Comparison of ENCODE assay signal across 20 cellular contexts in the genomic region with DNA sequence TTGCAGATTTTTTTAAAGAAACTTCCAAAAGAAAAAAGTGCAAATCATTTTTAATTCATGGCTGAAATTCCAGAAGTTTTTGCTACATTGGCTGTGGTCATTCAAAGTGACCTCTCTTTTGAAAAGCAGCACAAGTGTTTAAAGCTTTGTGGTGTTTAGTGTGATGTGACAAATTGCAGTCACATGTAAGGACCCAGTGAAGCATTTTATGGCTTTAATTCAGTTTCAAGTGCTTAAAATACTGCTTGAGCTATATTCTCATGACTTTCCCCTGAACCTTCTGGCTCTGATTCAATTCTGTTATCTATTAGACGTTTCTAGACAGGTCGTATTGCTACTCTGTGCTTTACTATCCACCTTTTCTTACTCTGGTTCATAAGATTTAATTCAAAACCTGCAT.
"Had no signal": no experiment of that assay in that cellular context is flagged by ENCODE, and none has a peak within 500 bp of the region (broad histone marks: within the 10 kb centered on the region; RNA-seq: fewer than 3 reads in every experiment).

No MANE protein-coding gene starts in this region.

- H3K4me1 Mint-ChIP-seq: natural killer cell had no signal

- H3K27ac Mint-ChIP-seq: natural killer cell; T-helper 2 cell treated with Interferon-gamma antibody and Interleukin-4, amounts not matched to agents 5 μg/mL and 100 μg/mL, for 36 hours had no signal

- ATAC-seq: esophagus mucosa, left lung, natural killer cell, right cardiac atrium had no signal

- H3K4me3 ChIP-seq: ascending aorta, left lung, tibial nerve, vagina had no signal

- DNase-seq: activated CD4-positive, alpha-beta T cell treated with anti-CD3 and anti-CD28 coated beads, Interleukin-2, amount 50 U/mL, for 4 hours; activated CD4-positive, CD25-positive, alpha-beta regulatory T cell treated with anti-CD3 and anti-CD28 coated beads, Interleukin-2, amount 50 U/mL, for 72 hours; activated naive CD4-positive, alpha-beta T cell; activated T-cell treated with anti-CD3 and anti-CD28 coated beads for 4 hours; islet precursor cell; natural killer cell; nucleus accumbens; posterior cingulate gyrus; small intestine; stimulated activated CD4-positive, alpha-beta T cell treated with anti-CD3 and anti-CD28 coated beads, Interleukin-4, amount 100 ng/mL, for 4 hours; stimulated activated CD8-positive, alpha-beta memory T cell treated with anti-CD3 and anti-CD28 coated beads, Interleukin-4, amount 100 ng/mL, for 48 hours; stimulated activated naive CD4-positive, alpha-beta T cell treated with Interleukin-2 at 50 U/mL for 16 hours; substantia nigra had no signal

- H3K9me3 Mint-ChIP-seq: natural killer cell had no signal

- H3K4me3 Mint-ChIP-seq: natural killer cell; T-helper 2 cell treated with Interferon-gamma antibody and Interleukin-4, amounts not matched to agents 5 μg/mL and 100 μg/mL, for 36 hours had no signal
